8 cellular contexts compared by ENCODE assay signal in the genomic region with DNA sequence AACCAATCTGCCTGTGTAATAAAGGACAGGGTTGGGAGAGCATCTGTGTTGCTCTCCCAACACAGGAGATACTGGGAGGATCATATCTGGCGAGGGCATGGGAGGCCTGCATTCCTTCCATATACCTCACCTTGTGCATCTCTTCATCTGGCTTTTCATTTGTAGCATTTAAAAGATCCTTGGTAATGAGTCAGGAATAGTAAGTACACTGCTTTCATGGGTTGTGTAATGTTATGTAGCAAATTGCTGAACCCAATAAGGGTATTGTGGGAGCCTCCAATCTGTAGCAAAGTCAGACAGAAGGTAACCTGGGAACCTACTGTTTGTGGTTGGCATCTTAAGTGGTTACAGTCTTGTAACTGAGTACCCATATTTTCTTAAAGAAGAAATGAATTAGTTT.
DNase-seq lines count a peak whose midpoint lies in the region; ATAC-seq and TF ChIP-seq lines count a peak whose summit lies in the region.
"Not testable (repeated sequence)": the region's sequence is repeated elsewhere in the genome, so short reads cannot be mapped to it uniquely, and the experiment has no call there.

No MANE protein-coding gene starts in this region.

- H3K4ac ChIP-seq in IMR-90 (ENCODE audit: low read depth, low read length): not testable (repeated sequence)

- H3K56ac ChIP-seq in IMR-90 (ENCODE audit: extremely low read depth, insufficient read depth, low read length): not testable (repeated sequence)

- H3K9me3 ChIP-seq in IMR-90 (ENCODE audit: control insufficient read depth, insufficient read depth, low read length); adipocyte (ENCODE audit: control insufficient read depth, low read length): not testable (repeated sequence)

- not testable (repeated sequence) for H3K23ac ChIP-seq in IMR-90 (ENCODE audit: low read depth, low read length)

- not testable (repeated sequence) for TF ChIP-seq RAD21 in IMR-90 (IDR thresholded peaks at IDR 0.05; ENCODE audit: low read length)

- DNase-seq in AG08395 (ENCODE audit: low spot score): peak; percentile 2
- DNase-seq in EH (ENCODE audit: low read depth): peak; percentile 14
- peak; percentile 58 for DNase-seq in HCEC 1CT
- DNase-seq in IMR-90: peak; percentile 54
- peak; percentile 1 for DNase-seq in adipocyte (ENCODE audit: low read depth)
- DNase-seq in epithelial cell of esophagus (ENCODE audit: low read depth): peak; percentile 36
- DNase-seq in fibroblast of peridontal ligament (ENCODE audit: extremely low read depth): peak; percentile 8
- peak; percentile 1 for DNase-seq in renal cortical epithelial cell (ENCODE audit: low read depth)

- H2BK15ac ChIP-seq in IMR-90 (ENCODE audit: low read depth, low read length): not testable (repeated sequence)

- H3K14ac ChIP-seq in IMR-90 (replicated peaks; ENCODE audit: low read depth, low read length): not testable (repeated sequence)

- CTCF ChIA-PET in IMR-90 (lab: Yijun Ruan, JAX): not testable (repeated sequence)

- not testable (repeated sequence) for H2BK20ac ChIP-seq in IMR-90 (ENCODE audit: low read depth, low read length)

- not testable (repeated sequence) for TF ChIP-seq CTCF in IMR-90 (conservative IDR thresholded peaks at IDR 0.05; ENCODE audit: low read depth, low read length); epithelial cell of esophagus (IDR thresholded peaks at IDR 0.05; ENCODE audit: insufficient read depth, low read depth, low read length, missing control alignments)

- not testable (repeated sequence) for H3K4me3 ChIP-seq in IMR-90 (ENCODE audit: insufficient read depth, low read depth, low read length); adipocyte (ENCODE audit: low read length); epithelial cell of esophagus (ENCODE audit: low read length)

- POLR2A ChIA-PET in IMR-90 (lab: Charles Lee; ENCODE audit: unreplicated experiment): not testable (repeated sequence)

- not testable (repeated sequence) for H3K9ac ChIP-seq in IMR-90 (ENCODE audit: low read depth, low read length); adipocyte (ENCODE audit: low read length)

- not testable (repeated sequence) for H3K18ac ChIP-seq in IMR-90 (ENCODE audit: low read depth, low read length)

- intact Hi-C loops in IMR-90 (cut with micrococcal nuclease): not testable (repeated sequence)

- not testable (repeated sequence) for H4K91ac ChIP-seq in IMR-90 (ENCODE audit: insufficient read depth, low read depth, low read length)

- not testable (repeated sequence) for TF ChIP-seq POLR2A in IMR-90 (IDR thresholded peaks at IDR 0.05; ENCODE audit: low read depth, low read length)

- not testable (repeated sequence) for H3K4me1 ChIP-seq in IMR-90 (ENCODE audit: control insufficient read depth, insufficient read depth, low read length); adipocyte (ENCODE audit: control insufficient read depth, insufficient read depth, low read length)

- not testable (repeated sequence) for ATAC-seq in IMR-90 (ENCODE audit: low read depth)

- not testable (repeated sequence) for H2AFZ ChIP-seq in IMR-90 (replicated peaks; ENCODE audit: low read length, poor library complexity)

- not testable (repeated sequence) for H4K20me1 ChIP-seq in IMR-90 (ENCODE audit: insufficient read depth, low read length)

- dilution Hi-C loops in IMR-90 (cut with HindIII; ENCODE audit: low sequenced_read_pairs, unreplicated experiment): not testable (repeated sequence)

- not testable (repeated sequence) for H4K8ac ChIP-seq in IMR-90 (ENCODE audit: low read depth in 2 of 2, low read length in 2 of 2)

- not testable (repeated sequence) for H4K5ac ChIP-seq in IMR-90 (ENCODE audit: low read depth, low read length)

- not testable (repeated sequence) for H2AK9ac ChIP-seq in IMR-90 (replicated peaks; ENCODE audit: low read depth, low read length, poor library complexity)

- not testable (repeated sequence) for H3K27ac ChIP-seq in IMR-90 (ENCODE audit: insufficient read depth, low read length)

- not testable (repeated sequence) for BruUV-seq in IMR-90 (replicated peaks; lab: Mats Ljungman, UMichigan)

- not testable (repeated sequence) for H3K79me1 ChIP-seq in IMR-90 (ENCODE audit: low read depth in 1 of 2, low read length in 2 of 2)

- not testable (repeated sequence) for H3K27me3 ChIP-seq in IMR-90 (ENCODE audit: control insufficient read depth, insufficient read depth, low read length); adipocyte (replicated peaks; ENCODE audit: control insufficient read depth, insufficient read depth, low read length)

- H3K4me2 ChIP-seq in IMR-90 (ENCODE audit: low read depth, low read length): not testable (repeated sequence)

- not testable (repeated sequence) for H3K36me3 ChIP-seq in IMR-90 (ENCODE audit: control insufficient read depth, insufficient read depth, low read length); adipocyte (ENCODE audit: control insufficient read depth, insufficient read depth, low read length, severe bottlenecking)

- WGBS in IMR-90 (ENCODE audit: extremely low coverage in 2 of 2, insufficient read length in 1 of 2), 2 experiments: no CpG with 5 or more reads among the region's 1 CpG

- H2AK5ac ChIP-seq in IMR-90 (ENCODE audit: low read depth, low read length): not testable (repeated sequence)

- in situ Hi-C loops in IMR-90 (cut with MboI; ENCODE audit: low sequenced_read_pairs): not testable (repeated sequence)

- H3K9me1 ChIP-seq in IMR-90 (ENCODE audit: insufficient read depth, low read length): not testable (repeated sequence)

- H2BK120ac ChIP-seq in IMR-90 (ENCODE audit: low read depth, low read length): not testable (repeated sequence)

- not testable (repeated sequence) for H2BK5ac ChIP-seq in IMR-90 (ENCODE audit: low read depth, low read length, poor library complexity, severe bottlenecking)

Comparison
In these comparisons a context has a peak if more than half of its experiments do, and no peak if none do; other contexts are left out.
1. DNase-seq: peak in every context shown above with its lines; median percentile 58 in HCEC 1CT; 54 in IMR-90; 36 in epithelial cell of esophagus; 14 in EH; 8 in fibroblast of peridontal ligament; 2 in AG08395; 1 in adipocyte; 1 in renal cortical epithelial cell.